In the genomic region with DNA sequence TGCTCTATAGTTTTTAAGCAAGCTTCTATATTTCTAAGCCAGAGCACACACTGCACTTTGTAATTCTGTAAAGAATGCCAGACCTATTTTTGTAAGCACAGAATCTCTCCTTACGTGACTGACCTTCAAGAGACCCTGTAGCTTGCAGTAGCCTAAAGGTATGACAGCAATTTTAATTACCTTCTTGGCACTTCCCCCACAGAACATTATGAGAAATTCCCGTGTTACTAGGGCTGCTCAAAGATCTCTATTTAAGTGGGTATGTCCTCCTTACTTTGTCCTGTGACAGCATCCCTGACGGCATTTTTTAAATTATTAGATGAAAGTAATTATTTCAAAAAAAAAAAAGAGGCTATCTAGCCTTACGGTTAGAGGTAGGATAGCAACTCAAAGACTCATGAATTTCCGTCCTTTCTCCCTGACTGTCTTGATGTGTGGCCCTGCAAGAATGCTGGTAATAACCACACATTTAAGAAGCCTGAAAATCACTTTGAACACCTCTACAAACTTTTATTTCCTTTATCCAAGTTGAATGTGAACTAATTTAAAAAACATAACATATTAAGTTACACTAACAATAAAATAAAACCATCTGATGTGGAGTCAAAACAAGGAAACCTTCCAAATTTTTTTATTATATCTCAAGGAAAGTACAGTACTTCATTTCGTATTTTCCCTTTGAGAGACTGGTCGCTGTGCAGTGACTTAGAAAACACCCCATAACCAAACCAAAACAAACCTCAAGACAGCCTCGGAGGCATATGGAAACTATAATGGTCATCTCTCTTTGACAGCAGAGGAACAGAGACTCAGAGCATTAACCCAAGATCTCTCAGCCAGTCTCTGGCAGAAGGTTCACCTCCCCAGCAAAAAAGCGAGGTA, we compare ENCODE assay signal across 1 cellular context.
TF ChIP-seq lines count a peak whose summit lies in the region.

No MANE protein-coding gene starts in this region.

TF ChIP-seq in HepG2, 621 proteins besides CTCF, POLR2A, EP300 and RAD21:
- TF ChIP-seq, protein P1, sequence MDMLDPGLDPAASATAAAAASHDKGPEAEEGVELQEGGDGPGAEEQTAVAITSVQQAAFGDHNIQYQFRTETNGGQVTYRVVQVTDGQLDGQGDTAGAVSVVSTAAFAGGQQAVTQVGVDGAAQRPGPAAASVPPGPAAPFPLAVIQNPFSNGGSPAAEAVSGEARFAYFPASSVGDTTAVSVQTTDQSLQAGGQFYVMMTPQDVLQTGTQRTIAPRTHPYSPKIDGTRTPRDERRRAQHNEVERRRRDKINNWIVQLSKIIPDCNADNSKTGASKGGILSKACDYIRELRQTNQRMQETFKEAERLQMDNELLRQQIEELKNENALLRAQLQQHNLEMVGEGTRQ (IDR thresholded peaks at IDR 0.05; ENCODE audit: low read depth, low read length): no peak
- TF ChIP-seq, protein P1 (CRISPR knock-in tag; IDR thresholded peaks at IDR 0.05; ENCODE audit: borderline replicate concordance): no peak
- TF ChIP-seq ELF1 (CRISPR knock-in tag; IDR thresholded peaks at IDR 0.05) (no peak), ZNF558 (CRISPR knock-in tag; IDR thresholded peaks at IDR 0.05; ENCODE audit: borderline replicate concordance) (no peak), ZEB1 (IDR thresholded peaks at IDR 0.05; ENCODE audit: insufficient replicate concordance, low read depth) (no peak), ZNF251 (CRISPR knock-in tag; IDR thresholded peaks at IDR 0.05) (no peak)
- TF ChIP-seq, protein P2, sequence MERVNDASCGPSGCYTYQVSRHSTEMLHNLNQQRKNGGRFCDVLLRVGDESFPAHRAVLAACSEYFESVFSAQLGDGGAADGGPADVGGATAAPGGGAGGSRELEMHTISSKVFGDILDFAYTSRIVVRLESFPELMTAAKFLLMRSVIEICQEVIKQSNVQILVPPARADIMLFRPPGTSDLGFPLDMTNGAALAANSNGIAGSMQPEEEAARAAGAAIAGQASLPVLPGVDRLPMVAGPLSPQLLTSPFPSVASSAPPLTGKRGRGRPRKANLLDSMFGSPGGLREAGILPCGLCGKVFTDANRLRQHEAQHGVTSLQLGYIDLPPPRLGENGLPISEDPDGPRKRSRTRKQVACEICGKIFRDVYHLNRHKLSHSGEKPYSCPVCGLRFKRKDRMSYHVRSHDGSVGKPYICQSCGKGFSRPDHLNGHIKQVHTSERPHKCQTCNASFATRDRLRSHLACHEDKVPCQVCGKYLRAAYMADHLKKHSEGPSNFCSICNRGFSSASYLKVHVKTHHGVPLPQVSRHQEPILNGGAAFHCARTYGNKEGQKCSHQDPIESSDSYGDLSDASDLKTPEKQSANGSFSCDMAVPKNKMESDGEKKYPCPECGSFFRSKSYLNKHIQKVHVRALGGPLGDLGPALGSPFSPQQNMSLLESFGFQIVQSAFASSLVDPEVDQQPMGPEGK (CRISPR knock-in tag; IDR thresholded peaks at IDR 0.05): no peak
- TF ChIP-seq, protein P3, sequence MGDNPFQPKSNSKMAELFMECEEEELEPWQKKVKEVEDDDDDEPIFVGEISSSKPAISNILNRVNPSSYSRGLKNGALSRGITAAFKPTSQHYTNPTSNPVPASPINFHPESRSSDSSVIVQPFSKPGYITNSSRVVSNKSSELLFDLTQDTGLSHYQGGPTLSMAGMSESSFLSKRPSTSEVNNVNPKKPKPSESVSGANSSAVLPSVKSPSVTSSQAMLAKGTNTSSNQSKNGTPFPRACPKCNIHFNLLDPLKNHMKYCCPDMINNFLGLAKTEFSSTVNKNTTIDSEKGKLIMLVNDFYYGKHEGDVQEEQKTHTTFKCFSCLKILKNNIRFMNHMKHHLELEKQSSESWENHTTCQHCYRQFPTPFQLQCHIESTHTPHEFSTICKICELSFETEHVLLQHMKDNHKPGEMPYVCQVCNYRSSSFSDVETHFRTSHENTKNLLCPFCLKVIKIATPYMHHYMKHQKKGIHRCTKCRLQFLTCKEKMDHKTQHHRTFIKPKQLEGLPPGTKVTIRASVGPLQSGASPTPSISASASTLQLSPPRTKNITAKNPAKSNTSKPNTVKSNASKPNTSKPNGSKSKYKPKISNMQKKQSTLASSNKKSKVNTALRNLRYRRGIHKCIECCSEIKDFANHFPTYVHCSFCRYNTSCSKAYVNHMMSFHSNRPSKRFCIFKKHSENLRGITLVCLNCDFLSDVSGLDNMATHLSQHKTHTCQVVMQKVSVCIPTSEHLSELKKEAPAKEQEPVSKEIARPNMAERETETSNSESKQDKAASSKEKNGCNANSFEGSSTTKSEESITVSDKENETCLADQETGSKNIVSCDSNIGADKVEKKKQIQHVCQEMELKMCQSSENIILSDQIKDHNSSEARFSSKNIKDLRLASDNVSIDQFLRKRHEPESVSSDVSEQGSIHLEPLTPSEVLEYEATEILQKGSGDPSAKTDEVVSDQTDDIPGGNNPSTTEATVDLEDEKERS (CRISPR knock-in tag; IDR thresholded peaks at IDR 0.05): no peak
